Comparison of ENCODE assay signal across 8 cellular contexts in the genomic region with DNA sequence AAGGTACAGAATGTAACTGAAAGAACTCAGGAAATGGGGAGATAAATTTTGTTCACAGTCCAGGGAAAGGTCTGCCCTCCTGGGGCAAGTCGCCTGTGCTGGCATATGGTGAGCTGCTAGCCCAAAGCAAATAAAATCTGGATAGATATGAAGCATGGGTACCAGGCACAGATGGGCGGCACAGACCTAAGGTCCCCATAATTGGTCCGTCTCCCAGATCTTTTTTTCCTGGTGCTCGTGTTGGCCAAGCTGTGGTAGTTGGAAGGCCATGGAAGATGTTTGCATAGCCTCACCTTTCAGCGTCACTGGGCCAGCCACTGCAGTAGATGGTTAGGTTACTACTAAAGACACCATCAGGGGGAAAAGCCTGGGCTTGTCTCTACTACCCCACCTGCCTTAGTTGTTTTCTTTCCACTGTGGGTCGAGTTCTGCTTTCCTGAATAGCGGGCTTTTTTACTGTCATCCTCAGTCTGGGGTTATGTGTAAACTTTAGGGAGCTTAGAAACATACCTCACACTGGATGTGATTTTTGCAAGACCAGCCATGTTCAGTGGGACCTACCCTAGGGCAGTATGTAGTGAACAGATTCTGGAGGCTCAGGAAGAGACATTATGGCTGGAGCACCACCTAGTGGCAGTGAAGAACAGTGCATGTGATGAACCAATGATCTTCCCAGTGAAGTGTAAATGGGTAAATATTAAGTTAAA. TPM values are rescaled to one million over a fixed set of nuclear protein-coding genes. Genes with fewer than 3 reads are reported as not detected.
DNase-seq lines count a peak whose midpoint lies in the region; ATAC-seq and TF ChIP-seq lines count a peak whose summit lies in the region.

No MANE protein-coding gene starts in this region.

- no peaks in the 10 kb centered on the region for H3K36me3 ChIP-seq in colonic mucosa
- H3K36me3 ChIP-seq in right lobe of liver: no peaks in the 10 kb centered on the region

- H3K9me3 ChIP-seq in colonic mucosa (no peaks in the 10 kb centered on the region), right lobe of liver (no peaks in the 10 kb centered on the region)

- TF ChIP-seq CTCF in AG10803 (conservative IDR thresholded peaks at IDR 0.05; ENCODE audit: low read length) (peak; percentile 99), colonic mucosa (IDR thresholded peaks at IDR 0.05) (peak; percentile 92), right lobe of liver (IDR thresholded peaks at IDR 0.05) (peak; percentile 95 to 98 (median 96))

- H3K4me1 ChIP-seq in colonic mucosa (peaks cover 7% of the 10 kb centered on the region), right lobe of liver (peaks cover 0 to 55% (median 19%) of the 10 kb centered on the region in 4 donors)

- intact Hi-C loops in colonic mucosa (cut with DNase I) (loop anchor here (2.0 to 5.0 kb wide), 3 partner anchors 66 to 204 kb away; no protein-coding TSS in a partner anchor), right lobe of liver (cut with DNase I) (loop anchor here (5.0 to 10.0 kb wide), 3 partner anchors 62 to 182 kb away; no protein-coding TSS in a partner anchor)

- H3K9ac ChIP-seq in colonic mucosa (ENCODE audit: low read depth in 2 of 2, low read length in 2 of 2): no peak overlapping the region

- WGBS in right lobe of liver (ENCODE audit: insufficient coverage, low coverage, low lambda C conversion rate, missing lambda C conversion rate): 61% methylated on average over 7 of the region's 7 CpGs

- no peak for TF ChIP-seq POLR2A in right lobe of liver (IDR thresholded peaks at IDR 0.05)

- DNase-seq in AG10803 (ENCODE audit: low read depth) (peak; percentile 78), NCI-H446 (lab: John Stamatoyannopoulos, UW) (peak; percentile 48 to 81), colonic mucosa (peak; percentile 80), right lobe of liver (peak; percentile 37 to 69 (median 55))
- DNase-seq in activated CD4-positive, alpha-beta T cell treated with anti-CD3 and anti-CD28 coated beads for 48 hours: peak; percentile 75
- DNase-seq in stimulated activated CD8-positive, alpha-beta memory T cell treated with anti-CD3 and anti-CD28 coated beads, Interleukin-7, amount 100 ng/mL, for 1 hour (ENCODE audit: low read depth in 2 of 2): peak; percentile 40 to 42

- H3K27ac ChIP-seq in colonic mucosa: no peak overlapping the region
- H3K27ac ChIP-seq in right lobe of liver: peak overlapping the region in 2 of 3 donors; percentile 53 to 97

- H3K27me3 ChIP-seq in colonic mucosa: no peaks in the 10 kb centered on the region
- no peaks in the 10 kb centered on the region for H3K27me3 ChIP-seq in right lobe of liver

- H3K4me3 ChIP-seq in AG10803 (ENCODE audit: low read length) (no peak overlapping the region), colonic mucosa (no peak overlapping the region), right lobe of liver (no peak overlapping the region)

- peak; percentile 56 for ATAC-seq in GM18867 (IDR thresholded peaks at IDR 0.05; ENCODE audit: unreplicated experiment)
- peak; percentile 65 for ATAC-seq in HG03175 (IDR thresholded peaks at IDR 0.05; ENCODE audit: unreplicated experiment)
- peak; percentile 61 to 80 (median 68) for ATAC-seq in right lobe of liver

RNA-seq across cellular contexts. Expression of a gene that starts 24.2 kb away (rescaled TPM):
- total RNA-seq in colonic mucosa (10 to 100 TPM; 52.8 to 89.6 TPM), right lobe of liver (100 to 1,000 TPM in 3 of 6 experiments, 10 to 100 TPM in 3; 40.2 to 228 (median 82.8) TPM)
